In the genomic region with DNA sequence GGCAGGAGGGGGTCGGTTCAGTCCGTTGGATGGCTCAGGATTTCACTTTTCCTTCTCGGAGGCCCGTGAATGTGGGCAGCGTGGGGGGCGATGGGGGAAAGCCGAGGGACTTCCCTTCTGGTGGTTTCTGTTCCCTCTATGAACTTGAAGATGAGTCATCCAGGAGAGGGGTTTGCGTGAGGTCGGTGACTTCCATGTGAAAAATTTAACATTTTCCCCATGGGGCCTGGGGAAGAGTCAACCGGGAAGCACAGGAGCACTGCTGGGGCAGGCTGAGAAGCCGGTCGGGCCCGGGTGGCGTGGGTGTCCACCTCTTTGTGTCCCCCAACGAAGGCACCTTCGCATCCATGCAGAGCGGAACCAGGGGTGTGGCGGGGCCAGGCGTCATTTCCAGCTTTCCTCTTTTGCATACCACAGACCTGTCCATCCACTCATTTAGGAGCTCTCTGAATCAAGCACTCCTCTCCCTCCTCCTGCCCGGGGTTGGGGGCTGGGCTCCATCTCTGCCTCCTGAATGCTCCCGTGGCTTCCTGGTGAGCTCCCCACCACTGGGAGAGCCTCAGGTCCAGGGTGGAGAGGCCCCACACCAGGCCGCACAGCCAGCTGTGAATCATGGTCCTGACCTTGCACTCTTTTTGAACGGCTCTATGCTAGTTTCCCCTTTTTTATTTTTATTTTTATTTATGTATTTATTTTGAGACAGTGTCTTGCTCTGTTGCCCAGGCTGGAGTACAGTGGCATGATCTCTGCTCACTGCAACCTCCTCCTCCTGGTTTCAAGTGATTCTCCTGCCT, we compare ENCODE assay signal across 8 cellular contexts.
DNase-seq lines count a peak whose midpoint lies in the region; ATAC-seq and TF ChIP-seq lines count a peak whose summit lies in the region.

No MANE protein-coding gene starts in this region.

- H3K4me3 Mint-ChIP-seq in activated T-cell treated with anti-CD3 and anti-CD28 coated beads, Interleukin-2, amount 50 U/mL, for 4 hours = peak overlapping the region; percentile 67

- TF ChIP-seq CTCF in GM12865 (IDR thresholded peaks at IDR 0.05; ENCODE audit: insufficient read depth, low read depth, low read length, missing control alignments) = no peak

- H3K4me1 Mint-ChIP-seq in activated T-cell treated with anti-CD3 and anti-CD28 coated beads, Interleukin-2, amount 50 U/mL, for 4 hours (ENCODE audit: low read depth) = peaks cover 75% of the 10 kb centered on the region

- DNase-seq in GM12865 (ENCODE audit: low read depth) (peak; percentile 96), HS-5 (ENCODE audit: low read depth) (peak; percentile 19), NCI-H1694 (lab: John Stamatoyannopoulos, UW) (no peak), NCI-H82 treated with DMSO at 0.1 percent for 48 hours (lab: John Stamatoyannopoulos, UW; ENCODE audit: unreplicated experiment) (no peak), GDM1 (lab: John Stamatoyannopoulos, UW) (no peak)
- no peak for DNase-seq in activated T-cell treated with anti-CD3 and anti-CD28 coated beads, Interleukin-2, amount 50 U/mL, for 4 hours
- DNase-seq in stimulated activated CD4-positive, alpha-beta T cell treated with anti-CD3 and anti-CD28 coated beads, Interleukin-12 subunit alpha, Interleukin-12 subunit beta, amount 100 ng/mL, for 4 hours = peak; percentile 37

- H3K4me3 ChIP-seq in GM12865 (ENCODE audit: low read depth, low read length) = peak overlapping the region; percentile 59

- ATAC-seq in GM21528 (IDR thresholded peaks at IDR 0.05; ENCODE audit: low FRiP score, unreplicated experiment) = peak; percentile 51
- ATAC-seq in activated T-cell treated with anti-CD3 and anti-CD28 coated beads, Interleukin-2, amount 50 U/mL, for 4 hours = peak; percentile 15 to 20

- no peaks in the 10 kb centered on the region for H3K9me3 Mint-ChIP-seq in activated T-cell treated with anti-CD3 and anti-CD28 coated beads, Interleukin-2, amount 50 U/mL, for 4 hours

- H3K36me3 Mint-ChIP-seq in activated T-cell treated with anti-CD3 and anti-CD28 coated beads, Interleukin-2, amount 50 U/mL, for 4 hours (ENCODE audit: insufficient read depth) = no peaks in the 10 kb centered on the region

- peaks cover 2% of the 10 kb centered on the region for H3K27me3 Mint-ChIP-seq in activated T-cell treated with anti-CD3 and anti-CD28 coated beads, Interleukin-2, amount 50 U/mL, for 4 hours (ENCODE audit: low read depth)

Comparison
In these comparisons a context has a peak if more than half of its experiments do, and no peak if none do; other contexts are left out.
1. DNase-seq: peak in GM12865 (single experiment), HS-5 (single experiment) and stimulated activated CD4-positive, alpha-beta T cell treated with anti-CD3 and anti-CD28 coated beads, Interleukin-12 subunit alpha, Interleukin-12 subunit beta, amount 100 ng/mL, for 4 hours (single experiment); none in activated T-cell treated with anti-CD3 and anti-CD28 coated beads, Interleukin-2, amount 50 U/mL, for 4 hours (single experiment), NCI-H1694 (single experiment), NCI-H82 treated with DMSO at 0.1 percent for 48 hours (single experiment) and GDM1 (single experiment).